Comparison of ENCODE assay signal across 1 cellular context in genomic region chr1:8867878-8868567, GRCh38.
TF ChIP-seq lines count a peak whose summit lies in the region.

No MANE protein-coding gene starts in this region.

TF ChIP-seq in H1, 55 proteins besides CTCF, POLR2A, EP300 and RAD21:
- no peak for TF ChIP-seq SP1 (IDR thresholded peaks at IDR 0.05; ENCODE audit: low read depth, low read length)
- peak; percentile 76 for TF ChIP-seq POLR2AphosphoS5 (IDR thresholded peaks at IDR 0.05; ENCODE audit: low read depth, low read length)
TF ChIP-seq in H1: peak in this region for 1.
